ENCODE assay signal across 10 cellular contexts in the genomic region with DNA sequence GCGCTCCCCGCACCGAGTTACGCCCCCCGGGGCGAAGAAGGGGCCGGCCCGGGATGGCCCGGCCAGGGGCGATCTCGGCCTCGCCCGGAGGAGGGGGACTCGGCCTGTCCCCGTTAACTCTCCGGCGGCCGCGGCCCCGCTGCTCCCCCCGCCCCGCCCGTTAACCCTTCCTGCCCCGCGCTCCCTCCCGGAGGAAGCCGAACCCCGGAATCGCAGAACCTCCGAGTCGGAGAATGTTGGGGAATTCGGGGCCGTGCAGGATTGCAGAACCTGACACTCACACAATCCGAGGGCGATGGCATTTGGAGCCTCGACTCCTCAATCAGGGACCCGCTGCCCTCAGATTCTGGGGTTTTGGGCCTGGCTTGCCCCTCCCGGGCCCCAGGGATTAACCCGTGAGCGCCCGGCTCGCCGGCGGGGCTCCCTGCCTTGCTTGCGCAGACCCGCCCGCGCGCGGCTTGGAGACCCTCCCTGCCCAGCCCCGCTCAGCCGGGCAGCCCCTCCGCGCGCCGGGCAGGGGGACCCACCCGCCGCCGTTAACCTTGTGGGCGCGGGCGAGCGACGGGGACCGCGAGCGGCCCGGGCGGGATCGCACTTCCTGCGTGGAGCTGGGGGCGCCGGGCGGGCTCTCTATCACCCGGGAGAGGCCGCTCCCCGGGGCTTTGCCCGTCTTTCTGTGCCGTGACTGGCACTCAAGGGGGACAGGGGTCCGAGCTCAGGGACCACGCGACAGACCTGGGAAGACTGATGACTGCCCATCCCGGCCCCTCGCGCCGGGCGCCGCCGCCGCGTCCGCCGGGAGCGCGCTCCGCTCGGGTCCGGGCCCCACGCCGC. TPM values are rescaled to one million over a fixed set of nuclear protein-coding genes. Genes with fewer than 3 reads are reported as not detected.
DNase-seq lines count a peak whose midpoint lies in the region; ATAC-seq and TF ChIP-seq lines count a peak whose summit lies in the region.
"Had no signal": no experiment of that assay in that cellular context is flagged by ENCODE, and none has a peak within 500 bp of the region (broad histone marks: within the 10 kb centered on the region; RNA-seq: fewer than 3 reads in every experiment).

No MANE protein-coding gene starts in this region.

- H3K9me2 ChIP-seq in PC-3 (replicated peaks; ENCODE audit: low read length): no peaks in the 10 kb centered on the region

- H3K79me2 ChIP-seq in PC-3 (ENCODE audit: low read length) (no peaks in the 10 kb centered on the region), trophoblast cell (ENCODE audit: control insufficient read depth, insufficient read depth, low read length, poor library complexity) (no peaks in the 10 kb centered on the region)

- CTCF ChIA-PET in BJ (lab: Yijun Ruan, JAX) (no interaction called here), PC-3 (lab: Charles Lee) (no interaction called here)

- H3K4me2 ChIP-seq in PC-3 (ENCODE audit: low read length) (peak overlapping the region; percentile 60), trophoblast cell (ENCODE audit: low read length) (peak overlapping the region; percentile 28)

- no peak overlapping the region for H4K8ac ChIP-seq in trophoblast cell (ENCODE audit: low read depth, low read length)

- H3K4ac ChIP-seq in trophoblast cell (ENCODE audit: low read depth, low read length): no peak overlapping the region

- TF ChIP-seq CTCF in BJ (IDR thresholded peaks at IDR 0.05; ENCODE audit: insufficient read depth, low read depth, low read length) (no peak), PC-3 (conservative IDR thresholded peaks at IDR 0.05; ENCODE audit: low read depth, low read length) (no peak), esophagus squamous epithelium (IDR thresholded peaks at IDR 0.05) (no peak)

- H3K9me3 ChIP-seq in PC-3 (ENCODE audit: low read length) (no peaks in the 10 kb centered on the region), esophagus squamous epithelium (no peaks in the 10 kb centered on the region), trophoblast cell (ENCODE audit: insufficient read depth, low read depth, low read length) (peaks cover 3% of the 10 kb centered on the region)

- H3K4me1 ChIP-seq in PC-3 (ENCODE audit: insufficient read depth, low read length): no peaks in the 10 kb centered on the region
- peaks cover 8 to 33% (median 23%) of the 10 kb centered on the region in 3 donors for H3K4me1 ChIP-seq in esophagus squamous epithelium
- H3K4me1 ChIP-seq in trophoblast cell (ENCODE audit: control insufficient read depth in 1 of 2, insufficient read depth in 2 of 2, low read length in 2 of 2): no peaks in the 10 kb centered on the region

- H3K9ac ChIP-seq in PC-3 (ENCODE audit: low read length) (no peak overlapping the region), trophoblast cell (ENCODE audit: low read length) (no peak overlapping the region)

- H2AK5ac ChIP-seq in trophoblast cell (ENCODE audit: low read length): no peak overlapping the region

- H4K91ac ChIP-seq in trophoblast cell (ENCODE audit: low read depth, low read length): no peak overlapping the region

- no peak for TF ChIP-seq POLR2A in esophagus squamous epithelium (IDR thresholded peaks at IDR 0.05)

- H3F3A ChIP-seq in PC-3 (ENCODE audit: low read length, unreplicated experiment): no peaks in the 10 kb centered on the region

- H4K20me1 ChIP-seq in PC-3 (ENCODE audit: low read length): no peaks in the 10 kb centered on the region

- no peak overlapping the region for H4K12ac ChIP-seq in trophoblast cell (ENCODE audit: low read depth, low read length)

- H3K14ac ChIP-seq in trophoblast cell (ENCODE audit: low read length): no peak overlapping the region

- intact Hi-C loops in PC-3 (cut with micrococcal nuclease) (no loop called here), esophagus squamous epithelium (cut with DNase I) (no loop called here)

- ATAC-seq in PC-3: peak; percentile 8; the same call in 1 of the 2 replicates
- ATAC-seq in GM18502 (IDR thresholded peaks at IDR 0.05; ENCODE audit: poor library complexity, unreplicated experiment): no peak

- H2BK12ac ChIP-seq in trophoblast cell (ENCODE audit: low read length): no peak overlapping the region

- H2AFZ ChIP-seq in PC-3 (ENCODE audit: low read length): no peak overlapping the region
- no peak overlapping the region for H2AFZ ChIP-seq in trophoblast cell (ENCODE audit: insufficient read depth, low read length, poor library complexity)

- no peak overlapping the region for H2BK5ac ChIP-seq in trophoblast cell (ENCODE audit: low read depth, low read length, poor library complexity)

- H3K23ac ChIP-seq in trophoblast cell (ENCODE audit: low read length): no peak overlapping the region

- H3K36me3 ChIP-seq in BJ (ENCODE audit: control insufficient read depth, insufficient read depth, low read length) (no peaks in the 10 kb centered on the region), PC-3 (ENCODE audit: low read depth, low read length) (no peaks in the 10 kb centered on the region), esophagus squamous epithelium (no peaks in the 10 kb centered on the region), trophoblast cell (ENCODE audit: control insufficient read depth in 1 of 2, insufficient read depth in 2 of 2, low read length in 2 of 2) (no peaks in the 10 kb centered on the region)
- H3K36me3 ChIP-seq: brain microvascular endothelial cell had no signal

- H3K4me3 ChIP-seq in BJ (ENCODE audit: low read depth, low read length): peak overlapping the region; percentile 11
- peak overlapping the region; percentile 48; the same call in 1 of the 2 replicates for H3K4me3 ChIP-seq in PC-3 (ENCODE audit: low read length)
- H3K4me3 ChIP-seq in esophagus squamous epithelium: peak overlapping the region; percentile 4 to 67 (median 44)
- no peak overlapping the region for H3K4me3 ChIP-seq in trophoblast cell (ENCODE audit: low read depth, low read length)

- POLR2A ChIA-PET in BJ (lab: Charles Lee) (no interaction called here), PC-3 (lab: Charles Lee; ENCODE audit: unreplicated experiment) (no interaction called here)

- no TSS peak for BruUV-seq in PC-3 (replicated peaks; lab: Mats Ljungman, UMichigan)

- peaks cover 51% of the 10 kb centered on the region for H3K27me3 ChIP-seq in BJ (ENCODE audit: control insufficient read depth, insufficient read depth, low read length)
- H3K27me3 ChIP-seq in PC-3 (ENCODE audit: low read length): peaks cover 25% of the 10 kb centered on the region
- H3K27me3 ChIP-seq in esophagus squamous epithelium: peaks cover 0 to 100% (median 21%) of the 10 kb centered on the region in 4 donors
- peaks cover 55% of the 10 kb centered on the region for H3K27me3 ChIP-seq in trophoblast cell (ENCODE audit: insufficient read depth, low read length)

- no peak overlapping the region for H3K18ac ChIP-seq in trophoblast cell (ENCODE audit: low read length)

- H2BK120ac ChIP-seq in trophoblast cell (ENCODE audit: insufficient read depth, low read length, poor library complexity): no peak overlapping the region

- no peak for DNase-seq in BJ (ENCODE audit: low read depth)
- no peak for DNase-seq in PC-3
- no peak for DNase-seq in esophagus squamous epithelium (lab: John Stamatoyannopoulos, UW)
- no peak for DNase-seq in trophoblast cell
- DNase-seq in ecto neural progenitor cell (ENCODE audit: low spot score): no peak
- no peak for DNase-seq in SW480 (ENCODE audit: low spot score)
- DNase-seq in activated T-cell treated with anti-CD3 and anti-CD28 coated beads, Interleukin-2, amount 50 U/mL, for 48 hours: no peak
- DNase-seq: brain microvascular endothelial cell, NCI-H446 treated with DMSO at 0.1 percent for 48 hours had no signal

- H3K27ac ChIP-seq in PC-3 (ENCODE audit: low read length) (no peak overlapping the region), esophagus squamous epithelium (no peak overlapping the region), trophoblast cell (ENCODE audit: low read depth, low read length) (no peak overlapping the region)
- H3K27ac ChIP-seq: brain microvascular endothelial cell had no signal

- no CpG with 5 or more reads among the region's 100 CpGs for WGBS in esophagus squamous epithelium, 2 donors
- no CpG with 5 or more reads among the region's 100 CpGs for WGBS in trophoblast cell (ENCODE audit: extremely low coverage, insufficient coverage, insufficient read length)

- no peaks in the 10 kb centered on the region for H3K79me1 ChIP-seq in trophoblast cell (ENCODE audit: low read length)

RNA-seq across cellular contexts. Expression of a gene that starts 18.8 kb away (rescaled TPM):
- 0.05 and 0.22 TPM in 2 replicates for polyA plus RNA-seq in BJ (2011; rRNA removed)
- polyA minus RNA-seq in BJ (2011; rRNA and poly(A)+ RNA removed): not detected in 2 replicates
- total RNA-seq in PC-3 (2014; rRNA removed): 3.5 and 3.8 TPM in 2 replicates
- total RNA-seq in esophagus squamous epithelium: 1 to 10 TPM in 1 of 4 donors, under 1 TPM in 2, not detected in 1; 0.47 to 1.5 (median 0.53) TPM
- 0.01 TPM in 1 of 2 replicates, not detected in the other for polyA plus RNA-seq in trophoblast cell (2013)
